Comparison of ENCODE assay signal across 14 cellular contexts in genomic region chr12:52168019-52168717, GRCh38. TPM values are rescaled to one million over a fixed set of nuclear protein-coding genes. Genes with fewer than 3 reads are reported as not detected.
DNase-seq lines count a peak whose midpoint lies in the region; ATAC-seq and TF ChIP-seq lines count a peak whose summit lies in the region.
"Had no signal": no experiment of that assay in that cellular context is flagged by ENCODE, and none has a peak within 500 bp of the region (broad histone marks: within the 10 kb centered on the region; RNA-seq: fewer than 3 reads in every experiment).

No MANE protein-coding gene starts in this region.

- H2BK20ac ChIP-seq in IMR-90 (ENCODE audit: low read depth, low read length), result peak overlapping the region; percentile 47; the same call in 1 of the 2 replicates

- H3K27ac Mint-ChIP-seq in Calu3 (ENCODE audit: unreplicated experiment) (peak overlapping the region; percentile 30), chondrocyte (ENCODE audit: unreplicated experiment) (peak overlapping the region; percentile 54)
- H3K27ac Mint-ChIP-seq: naive thymus-derived CD4-positive, alpha-beta T cell had no signal

- no peak overlapping the region for H3K4me2 ChIP-seq in IMR-90 (ENCODE audit: low read depth, low read length)

- DNase-seq in Calu3 (peak; percentile 62), IMR-90 (peak; percentile 88), chondrocyte (ENCODE audit: low spot score) (no peak), mucosa of descending colon (peak in 2 of 3 donors; percentile 34 to 44), tibial artery (no peak), omental fat pad (ENCODE audit: low spot score) (no peak), NCI-H526 (lab: John Stamatoyannopoulos, UW) (no peak)
- DNase-seq: activated effector memory CD4-positive, alpha-beta T cell treated with Interleukin-2 at 50 U/mL for 16 hours; dermis blood vessel endothelial cell; naive thymus-derived CD4-positive, alpha-beta T cell; NCI-H1694 treated with DMSO at 0.1 percent for 48 hours; SHP77 had no signal

- TF ChIP-seq CTCF in Calu3 (IDR thresholded peaks at IDR 0.05; ENCODE audit: unreplicated experiment) (no peak), IMR-90 (conservative IDR thresholded peaks at IDR 0.05; ENCODE audit: low read depth, low read length) (no peak), chondrocyte (IDR thresholded peaks at IDR 0.05) (no peak), mucosa of descending colon (IDR thresholded peaks at IDR 0.05) (no peak), tibial artery (IDR thresholded peaks at IDR 0.05) (no peak), omental fat pad (IDR thresholded peaks at IDR 0.05) (no peak)

- BruUV-seq in Calu3 (replicated peaks; lab: Mats Ljungman, UMichigan) (no TSS peak), IMR-90 (replicated peaks; lab: Mats Ljungman, UMichigan) (no TSS peak)

- H2BK120ac ChIP-seq in IMR-90 (ENCODE audit: low read depth, low read length), result peak overlapping the region; percentile 65

- no peaks in the 10 kb centered on the region for H3K27me3 ChIP-seq in IMR-90 (ENCODE audit: control insufficient read depth, insufficient read depth, low read length)
- no peaks in the 10 kb centered on the region for H3K27me3 ChIP-seq in tibial artery

- TF ChIP-seq POLR2A in IMR-90 (IDR thresholded peaks at IDR 0.05; ENCODE audit: low read depth, low read length), result no peak

- H4K5ac ChIP-seq in IMR-90 (ENCODE audit: low read depth, low read length), result no peak overlapping the region

- WGBS in IMR-90 (ENCODE audit: extremely low coverage in 2 of 2, insufficient read length in 1 of 2), 2 experiments, result 90% methylated on average over 5 of the region's 12 CpGs; no CpG with 5 or more reads in 1 of the 2 experiments

- H3K27ac ChIP-seq in IMR-90 (ENCODE audit: insufficient read depth, low read length), result no peak overlapping the region
- no peak overlapping the region for H3K27ac ChIP-seq in tibial artery

- CTCF ChIA-PET in Calu3 (lab: Charles Lee), result no interaction called here
- CTCF ChIA-PET in IMR-90 (lab: Yijun Ruan, JAX), result no interaction called here

- H3K4me3 Mint-ChIP-seq in Calu3 (ENCODE audit: low read depth, unreplicated experiment) (no peak overlapping the region), chondrocyte (ENCODE audit: unreplicated experiment) (no peak overlapping the region)
- H3K4me3 Mint-ChIP-seq: naive thymus-derived CD4-positive, alpha-beta T cell had no signal

- TF ChIP-seq RAD21 in IMR-90 (IDR thresholded peaks at IDR 0.05; ENCODE audit: low read length), result no peak; the same call in 1 of the 2 replicates

- H2BK5ac ChIP-seq in IMR-90 (ENCODE audit: low read depth, low read length, poor library complexity, severe bottlenecking), result no peak overlapping the region

- ATAC-seq in IMR-90 (ENCODE audit: low read depth), result peak; percentile 48
- ATAC-seq in mucosa of descending colon, result peak; percentile 81
- no peak for ATAC-seq in HG03108 (IDR thresholded peaks at IDR 0.05; ENCODE audit: unreplicated experiment)
- ATAC-seq in omental fat pad (ENCODE audit: low FRiP score), result no peak
- ATAC-seq: activated CD4-positive, CD25-positive, alpha-beta regulatory T cell treated with anti-CD3 and anti-CD28 coated beads, Interleukin-2, amount 50 U/mL, for 24 hours; naive thymus-derived CD4-positive, alpha-beta T cell had no signal

- H3K79me1 ChIP-seq in IMR-90 (ENCODE audit: low read depth in 1 of 2, low read length in 2 of 2), result no peaks in the 10 kb centered on the region

- dilution Hi-C loops in IMR-90 (cut with HindIII; ENCODE audit: low sequenced_read_pairs, unreplicated experiment), result no loop called here

- H2AK9ac ChIP-seq in IMR-90 (replicated peaks; ENCODE audit: low read depth, low read length, poor library complexity), result peak overlapping the region; percentile 80

- POLR2A ChIA-PET in IMR-90 (lab: Charles Lee; ENCODE audit: unreplicated experiment), result no interaction called here

- peak overlapping the region; percentile 54 for H4K91ac ChIP-seq in IMR-90 (ENCODE audit: insufficient read depth, low read depth, low read length)

- no peaks in the 10 kb centered on the region for H4K20me1 ChIP-seq in IMR-90 (ENCODE audit: insufficient read depth, low read length)

- H3K36me3 ChIP-seq in IMR-90 (ENCODE audit: control insufficient read depth, insufficient read depth, low read length), result no peaks in the 10 kb centered on the region
- no peaks in the 10 kb centered on the region for H3K36me3 ChIP-seq in mucosa of descending colon (ENCODE audit: low read depth)
- H3K36me3 ChIP-seq in tibial artery, result no peaks in the 10 kb centered on the region

- H3K9me3 ChIP-seq in IMR-90 (ENCODE audit: control insufficient read depth, insufficient read depth, low read length) (no peaks in the 10 kb centered on the region), mucosa of descending colon (no peaks in the 10 kb centered on the region), tibial artery (no peaks in the 10 kb centered on the region)

- peaks cover 18% of the 10 kb centered on the region for H3K4me1 ChIP-seq in IMR-90 (ENCODE audit: control insufficient read depth, insufficient read depth, low read length)
- H3K4me1 ChIP-seq in mucosa of descending colon (ENCODE audit: low read depth), result no peaks in the 10 kb centered on the region
- H3K4me1 ChIP-seq in tibial artery, result peaks cover 0 to 17% (median 6%) of the 10 kb centered on the region in 4 donors

- H3K23ac ChIP-seq in IMR-90 (ENCODE audit: low read depth, low read length), result peak overlapping the region; percentile 29; the same call in 1 of the 2 replicates

- intact Hi-C loops in Calu3 (cut with micrococcal nuclease; ENCODE audit: unreplicated experiment) (no loop called here), IMR-90 (cut with micrococcal nuclease) (no loop called here), mucosa of descending colon (cut with DNase I, micrococcal nuclease) (no loop called here), tibial artery (cut with DNase I; ENCODE audit: low total_unique reads) (no loop called here)

- in situ Hi-C loops in IMR-90 (cut with MboI; ENCODE audit: low sequenced_read_pairs), result loop anchor here (5.0 kb wide), 1 partner anchor 39 kb away; no protein-coding TSS in a partner anchor

- H3K4me1 Mint-ChIP-seq in Calu3 (ENCODE audit: low read depth, unreplicated experiment) (peaks cover 61% of the 10 kb centered on the region), chondrocyte (ENCODE audit: low read depth) (peaks cover 55% of the 10 kb centered on the region)

- H3K4me3 ChIP-seq in IMR-90 (ENCODE audit: insufficient read depth, low read depth, low read length) (no peak overlapping the region), mucosa of descending colon (no peak overlapping the region), tibial artery (no peak overlapping the region)

- peak overlapping the region; percentile 43; the same call in 2 of the 3 replicates for H2BK15ac ChIP-seq in IMR-90 (ENCODE audit: low read depth, low read length)

- no peak overlapping the region for H3K18ac ChIP-seq in IMR-90 (ENCODE audit: low read depth, low read length)

- peaks cover 38% of the 10 kb centered on the region for H3K36me3 Mint-ChIP-seq in Calu3 (ENCODE audit: insufficient read depth, unreplicated experiment)
- H3K36me3 Mint-ChIP-seq in chondrocyte (ENCODE audit: low read depth), result no peaks in the 10 kb centered on the region
- H3K36me3 Mint-ChIP-seq: naive thymus-derived CD4-positive, alpha-beta T cell had no signal

- peak overlapping the region; percentile 35 for H2AFZ ChIP-seq in IMR-90 (replicated peaks; ENCODE audit: low read length, poor library complexity)

- H2AK5ac ChIP-seq in IMR-90 (ENCODE audit: low read depth, low read length), result peak overlapping the region; percentile 71

- H3K27me3 Mint-ChIP-seq in Calu3 (ENCODE audit: unreplicated experiment) (no peaks in the 10 kb centered on the region), chondrocyte (ENCODE audit: low read depth) (no peaks in the 10 kb centered on the region)
- H3K27me3 Mint-ChIP-seq: naive thymus-derived CD4-positive, alpha-beta T cell had no signal

- H3K56ac ChIP-seq in IMR-90 (ENCODE audit: extremely low read depth, insufficient read depth, low read length), result no peak overlapping the region

- peaks cover 11% of the 10 kb centered on the region for H3K9me1 ChIP-seq in IMR-90 (ENCODE audit: insufficient read depth, low read length)

- peak overlapping the region; percentile 65 for H3K4ac ChIP-seq in IMR-90 (ENCODE audit: low read depth, low read length)

- H3K9me3 Mint-ChIP-seq in Calu3 (ENCODE audit: low read depth, unreplicated experiment), result no peaks in the 10 kb centered on the region
- no peaks in the 10 kb centered on the region for H3K9me3 Mint-ChIP-seq in chondrocyte (ENCODE audit: low read depth)
- H3K9me3 Mint-ChIP-seq: naive thymus-derived CD4-positive, alpha-beta T cell had no signal

- peak overlapping the region; percentile 83 for H3K14ac ChIP-seq in IMR-90 (replicated peaks; ENCODE audit: low read depth, low read length)

- peak overlapping the region; percentile 40 to 51; a peak in 1 of 4 replicates for H4K8ac ChIP-seq in IMR-90 (ENCODE audit: low read depth in 2 of 2, low read length in 2 of 2)

- no peak overlapping the region for H3K9ac ChIP-seq in IMR-90 (ENCODE audit: low read depth, low read length)

TF ChIP-seq in IMR-90, 13 proteins besides CTCF, POLR2A, EP300 and RAD21:
- TF ChIP-seq RFX5 (IDR thresholded peaks at IDR 0.05; ENCODE audit: low read depth, low read length) (no peak), RCOR1 (IDR thresholded peaks at IDR 0.05; ENCODE audit: insufficient replicate concordance, low read length) (no peak), MXI1 (IDR thresholded peaks at IDR 0.05; ENCODE audit: borderline replicate concordance, low read depth, low read length) (0 out of 2 replicates have a peak, but pooled peaks have one; percentile 33), USF2 (IDR thresholded peaks at IDR 0.05; ENCODE audit: low read depth, low read length) (peak; percentile 12; the same call in 1 of the 2 replicates), SMC3 (IDR thresholded peaks at IDR 0.05; ENCODE audit: low read depth, low read length) (no peak)

RNA-seq across cellular contexts. Expression of gene KRT80, which starts 23.6 kb away (rescaled TPM):
- 32.7 and 45.5 TPM in 2 replicates for total RNA-seq in Calu3 (2022)
- 0.54 and 0.56 TPM in 2 replicates for total RNA-seq in IMR-90 (2012; rRNA removed)
- polyA plus RNA-seq in IMR-90 (2012; rRNA removed), result 3.4 TPM in 2 replicates
- polyA plus RNA-seq in IMR-90 (2012; cell fraction: cytosol; rRNA removed), result 1.2 and 2.4 TPM in 2 replicates
- 14.7 and 18.0 TPM in 2 replicates for polyA plus RNA-seq in IMR-90 (2012; cell fraction: nucleus; rRNA removed; ENCODE audit: low replicate concordance)
- 10.7 to 17.0 TPM (median 12.1 TPM) in 3 replicates for total RNA-seq in chondrocyte
- under 1 TPM in 1 of 3 donors, not detected in 2; 0.06 TPM for total RNA-seq in mucosa of descending colon
- total RNA-seq in omental fat pad, result 1 to 10 TPM in 1 of 4 donors, under 1 TPM in 2, not detected in 1; 0.37 to 5.5 (median 0.75) TPM
- polyA plus RNA-seq: naive thymus-derived CD4-positive, alpha-beta T cell had no signal

Comparison
In these comparisons a context has a peak if more than half of its experiments do, and no peak if none do; other contexts are left out.
1. DNase-seq: peak in Calu3 (single experiment), IMR-90 (single experiment) and mucosa of descending colon (2 of 3); none in chondrocyte (single experiment), tibial artery (0 of 2), omental fat pad (single experiment) and NCI-H526 (0 of 2).
2. ATAC-seq: peak in IMR-90 (single experiment) and mucosa of descending colon (single experiment); none in HG03108 (single experiment) and omental fat pad (single experiment).